27 cellular contexts compared by ENCODE assay signal in the genomic region with DNA sequence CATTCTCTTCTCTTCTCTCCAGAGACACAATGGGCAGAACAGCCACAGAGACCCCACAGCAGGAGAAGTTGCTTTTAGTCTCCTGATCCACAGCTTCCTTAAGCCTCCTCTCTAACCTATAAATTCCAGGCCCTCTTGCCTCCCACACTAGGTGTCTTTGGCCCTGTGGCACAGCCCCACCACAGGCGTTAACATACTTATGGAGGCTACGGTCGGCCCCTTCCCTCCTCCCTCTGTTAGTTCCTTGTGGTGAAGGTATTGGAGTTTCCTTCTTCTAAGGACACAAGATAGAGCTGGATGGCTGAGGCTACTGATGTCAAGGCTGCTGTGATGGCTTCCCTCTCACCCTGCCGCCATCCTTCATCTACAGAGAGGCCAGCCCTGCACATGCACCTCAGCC.
"Had no signal": no experiment of that assay in that cellular context is flagged by ENCODE, and none has a peak within 500 bp of the region (broad histone marks: within the 10 kb centered on the region; RNA-seq: fewer than 3 reads in every experiment).

No MANE protein-coding gene starts in this region.

- FAIRE-seq: endometrium, islet of Langerhans, keratinocyte had no signal

- H3K4me1 ChIP-seq: colonic mucosa, esophagus squamous epithelium, gastrocnemius medialis, left lung, lower lobe of right lung had no signal

- H3K36me3 ChIP-seq: colonic mucosa, gastrocnemius medialis, heart right ventricle, left lung, lower lobe of right lung had no signal

- H3K9me3 Mint-ChIP-seq: dendritic cell treated with granulocyte-macrophage colony-stimulating factor and Interleukin-4, amounts not matched to agents 40 ng/mL and 50 ng/mL, for 4 days; effector memory CD8-positive, alpha-beta T cell; endodermal cell; mesothelial cell of epicardium had no signal

- H3K4me3 ChIP-seq: colonic mucosa, esophagus squamous epithelium, gastrocnemius medialis, heart right ventricle, left lung, lower lobe of right lung, mucosa of descending colon had no signal

- H3K4me3 Mint-ChIP-seq: dendritic cell treated with granulocyte-macrophage colony-stimulating factor and Interleukin-4, amounts not matched to agents 40 ng/mL and 50 ng/mL, for 4 days; effector memory CD8-positive, alpha-beta T cell; endodermal cell; mesothelial cell of epicardium had no signal

- H3K27ac Mint-ChIP-seq: dendritic cell treated with granulocyte-macrophage colony-stimulating factor and Interleukin-4, amounts not matched to agents 40 ng/mL and 50 ng/mL, for 4 days; effector memory CD8-positive, alpha-beta T cell; endodermal cell; mesothelial cell of epicardium had no signal

- H3K4me1 Mint-ChIP-seq: mesothelial cell of epicardium had no signal

- H3K27ac ChIP-seq: colonic mucosa, epithelial cell of prostate, esophagus squamous epithelium, gastrocnemius medialis, heart right ventricle, left lung, lower lobe of right lung had no signal

- H3K9me3 ChIP-seq: colonic mucosa, esophagus squamous epithelium, gastrocnemius medialis, heart right ventricle, left lung, lower lobe of right lung, mucosa of descending colon had no signal

- ATAC-seq: effector memory CD8-positive, alpha-beta T cell; esophagus mucosa; gastrocnemius medialis; heart right ventricle; left cardiac atrium; left lung; left ventricle myocardium superior; lower lobe of right lung; mucosa of descending colon had no signal

- H3K27me3 ChIP-seq: colonic mucosa, esophagus squamous epithelium, gastrocnemius medialis, left lung had no signal

- DNase-seq: colonic mucosa; cortex of kidney; effector CD8-positive, alpha-beta T cell; effector memory CD8-positive, alpha-beta T cell; endodermal cell; erythroblast; esophagus squamous epithelium; foreskin fibroblast; foreskin melanocyte; gastrocnemius medialis; glutamatergic neuron; head of caudate nucleus; heart right ventricle; hippocampal formation; left cardiac atrium; left lung; left ventricle myocardium superior; lower lobe of right lung; mesenchymal stem cell; mucosa of descending colon had no signal
